ENCODE assay signal across 11 cellular contexts in the genomic region with DNA sequence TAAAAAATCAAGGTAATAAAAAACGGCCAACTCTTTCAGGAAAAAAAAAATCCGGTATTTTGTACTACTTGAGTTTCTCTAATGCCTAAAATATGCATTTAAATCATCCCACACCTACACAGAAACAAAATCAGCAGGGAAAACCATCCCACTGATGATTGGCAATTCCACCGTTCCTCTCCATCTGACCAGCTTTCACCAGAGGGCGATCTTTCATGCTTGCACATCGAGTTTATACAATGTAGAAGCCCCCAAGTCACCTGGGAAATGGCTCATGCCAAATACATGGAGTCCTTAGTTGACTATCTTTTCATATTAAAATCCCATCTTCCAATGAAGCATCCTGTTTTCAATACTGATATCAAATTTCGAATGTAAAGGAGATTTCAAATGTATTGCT.
DNase-seq lines count a peak whose midpoint lies in the region; ATAC-seq, FAIRE-seq and TF ChIP-seq lines count a peak whose summit lies in the region.
"Had no signal": no experiment of that assay in that cellular context is flagged by ENCODE, and none has a peak within 500 bp of the region (broad histone marks: within the 10 kb centered on the region; RNA-seq: fewer than 3 reads in every experiment).

No MANE protein-coding gene starts in this region.

- H3K27ac ChIP-seq in keratinocyte (ENCODE audit: control insufficient read depth, insufficient read depth, low read length), result no peak overlapping the region

- DNase-seq in COR-L47 (lab: John Stamatoyannopoulos, UW) (peak; percentile 4), H7 (peak; percentile 38), WTC11 (ENCODE audit: low spot score) (peak; percentile 10), keratinocyte (ENCODE audit: low read depth, low spot score) (no peak), NK-92 (lab: John Stamatoyannopoulos, UW; ENCODE audit: unreplicated experiment) (no peak), OCI-M2 (lab: John Stamatoyannopoulos, UW; ENCODE audit: unreplicated experiment) (no peak)
- DNase-seq: activated CD4-positive, alpha-beta T cell treated with anti-CD3 and anti-CD28 coated beads, Interleukin-2, amount 50 U/mL, for 48 hours; stimulated activated naive CD4-positive, alpha-beta T cell had no signal

- H3K27me3 ChIP-seq in H7 (ENCODE audit: control insufficient read depth, insufficient read depth, low read length) (no peaks in the 10 kb centered on the region), keratinocyte (ENCODE audit: control insufficient read depth, extremely low read depth, insufficient read depth, low read length) (no peaks in the 10 kb centered on the region)

- H3K4me2 ChIP-seq in keratinocyte (ENCODE audit: control insufficient read depth, extremely low read depth, insufficient read depth, low read depth, low read length), result no peak overlapping the region

- H3K36me3 Mint-ChIP-seq in WTC11, result no peaks in the 10 kb centered on the region
- H3K36me3 Mint-ChIP-seq in activated T-helper 17 cell treated with anti-CD3 and anti-CD28 coated beads, Interleukin-2, amount 50 U/mL, for 72 hours (ENCODE audit: low read depth), result no peaks in the 10 kb centered on the region
- H3K36me3 Mint-ChIP-seq: activated naive CD4-positive, alpha-beta T cell treated with anti-CD3 and anti-CD28 coated beads, Interleukin-2, amount 50 U/mL, for 24 hours had no signal

- peaks cover 9% of the 10 kb centered on the region for H3K4me1 Mint-ChIP-seq in WTC11
- no peaks in the 10 kb centered on the region for H3K4me1 Mint-ChIP-seq in activated T-helper 17 cell treated with anti-CD3 and anti-CD28 coated beads, Interleukin-2, amount 50 U/mL, for 72 hours
- H3K4me1 Mint-ChIP-seq: activated naive CD4-positive, alpha-beta T cell treated with anti-CD3 and anti-CD28 coated beads, Interleukin-2, amount 50 U/mL, for 24 hours had no signal

- no peaks in the 10 kb centered on the region for H3K27me3 Mint-ChIP-seq in WTC11 (ENCODE audit: low read depth)
- H3K27me3 Mint-ChIP-seq in activated T-helper 17 cell treated with anti-CD3 and anti-CD28 coated beads, Interleukin-2, amount 50 U/mL, for 72 hours, result no peaks in the 10 kb centered on the region
- H3K27me3 Mint-ChIP-seq: activated naive CD4-positive, alpha-beta T cell treated with anti-CD3 and anti-CD28 coated beads, Interleukin-2, amount 50 U/mL, for 24 hours had no signal

- H3K27ac Mint-ChIP-seq in WTC11, result no peak overlapping the region
- no peak overlapping the region for H3K27ac Mint-ChIP-seq in activated T-helper 17 cell treated with anti-CD3 and anti-CD28 coated beads, Interleukin-2, amount 50 U/mL, for 72 hours
- H3K27ac Mint-ChIP-seq: activated naive CD4-positive, alpha-beta T cell treated with anti-CD3 and anti-CD28 coated beads, Interleukin-2, amount 50 U/mL, for 24 hours had no signal

- no peaks in the 10 kb centered on the region for H3K79me2 ChIP-seq in keratinocyte (ENCODE audit: control insufficient read depth, insufficient read depth, low read length)

- TF ChIP-seq CTCF in WTC11 (IDR thresholded peaks at IDR 0.05) (no peak), keratinocyte (optimal IDR thresholded peaks at IDR 0.05 in 1 of 3, IDR thresholded peaks at IDR 0.05 in 1 of 3, conservative IDR thresholded peaks at IDR 0.05 in 1 of 3; ENCODE audit: extremely low read depth in 1 of 3, insufficient read depth in 2 of 3, low read length in 3 of 3) (peak; percentile 6 to 51 (median 9))

- no peaks in the 10 kb centered on the region for H3K4me1 ChIP-seq in keratinocyte (ENCODE audit: control insufficient read depth, extremely low read depth, insufficient read depth, low read length)

- H3K36me3 ChIP-seq in H7 (replicated peaks; ENCODE audit: control insufficient read depth, insufficient read depth, low read length) (no peaks in the 10 kb centered on the region), keratinocyte (ENCODE audit: control insufficient read depth in 2 of 2, extremely low read depth in 1 of 2, insufficient read depth in 2 of 2, low read length in 2 of 2) (no peaks in the 10 kb centered on the region)

- H3K9ac ChIP-seq in keratinocyte (ENCODE audit: control insufficient read depth, extremely low read depth, insufficient read depth, low read length), result no peak overlapping the region

- dilution Hi-C loops in keratinocyte (cut with MboI; ENCODE audit: extremely low pct_ligation_motif_present, low sequenced_read_pairs), result no loop called here

- H4K20me1 ChIP-seq in keratinocyte (ENCODE audit: control insufficient read depth, extremely low read depth, insufficient read depth, low read length), result no peaks in the 10 kb centered on the region

- H2AFZ ChIP-seq in keratinocyte (ENCODE audit: control insufficient read depth, low read length), result no peak overlapping the region

- H3K4me3 Mint-ChIP-seq in WTC11, result no peak overlapping the region
- H3K4me3 Mint-ChIP-seq in activated T-helper 17 cell treated with anti-CD3 and anti-CD28 coated beads, Interleukin-2, amount 50 U/mL, for 72 hours, result no peak overlapping the region
- H3K4me3 Mint-ChIP-seq: activated naive CD4-positive, alpha-beta T cell treated with anti-CD3 and anti-CD28 coated beads, Interleukin-2, amount 50 U/mL, for 24 hours had no signal

- H3K4me3 ChIP-seq in H7 (ENCODE audit: insufficient read depth, low read depth, low read length) (no peak overlapping the region), keratinocyte (ENCODE audit: control insufficient read depth in 2 of 3, extremely low read depth in 1 of 3, insufficient read depth in 2 of 3, low read depth in 1 of 3, low read length in 3 of 3) (no peak overlapping the region)

- no peaks in the 10 kb centered on the region for H3K9me1 ChIP-seq in keratinocyte (ENCODE audit: control insufficient read depth, extremely low read depth, insufficient read depth, low read length)

- no peaks in the 10 kb centered on the region for H3K9me3 Mint-ChIP-seq in WTC11
- H3K9me3 Mint-ChIP-seq in activated T-helper 17 cell treated with anti-CD3 and anti-CD28 coated beads, Interleukin-2, amount 50 U/mL, for 72 hours, result no peaks in the 10 kb centered on the region
- H3K9me3 Mint-ChIP-seq: activated naive CD4-positive, alpha-beta T cell treated with anti-CD3 and anti-CD28 coated beads, Interleukin-2, amount 50 U/mL, for 24 hours had no signal

- CTCF ChIA-PET in WTC11 (lab: Charles Lee), result interaction anchor here (1.0 kb wide), 1 partner anchor 8 kb away, joined by 3 read pairs; no protein-coding TSS in a partner anchor

- no peaks in the 10 kb centered on the region for H3K9me3 ChIP-seq in keratinocyte (ENCODE audit: control insufficient read depth, low read depth, low read length)

- POLR2A ChIA-PET in WTC11 (lab: Charles Lee), result no interaction called here

- FAIRE-seq in keratinocyte (lab: Jason Lieb, UNC), result no peak

- ATAC-seq in WTC11, result no peak
- no peak for ATAC-seq in activated T-helper 17 cell treated with anti-CD3 and anti-CD28 coated beads, Interleukin-2, amount 50 U/mL, for 72 hours (replicated peaks)
- no peak for ATAC-seq in GM18870 (IDR thresholded peaks at IDR 0.05; ENCODE audit: unreplicated experiment)

TF ChIP-seq in WTC11, 78 proteins besides CTCF, POLR2A, EP300 and RAD21:
- TF ChIP-seq, protein P1, sequence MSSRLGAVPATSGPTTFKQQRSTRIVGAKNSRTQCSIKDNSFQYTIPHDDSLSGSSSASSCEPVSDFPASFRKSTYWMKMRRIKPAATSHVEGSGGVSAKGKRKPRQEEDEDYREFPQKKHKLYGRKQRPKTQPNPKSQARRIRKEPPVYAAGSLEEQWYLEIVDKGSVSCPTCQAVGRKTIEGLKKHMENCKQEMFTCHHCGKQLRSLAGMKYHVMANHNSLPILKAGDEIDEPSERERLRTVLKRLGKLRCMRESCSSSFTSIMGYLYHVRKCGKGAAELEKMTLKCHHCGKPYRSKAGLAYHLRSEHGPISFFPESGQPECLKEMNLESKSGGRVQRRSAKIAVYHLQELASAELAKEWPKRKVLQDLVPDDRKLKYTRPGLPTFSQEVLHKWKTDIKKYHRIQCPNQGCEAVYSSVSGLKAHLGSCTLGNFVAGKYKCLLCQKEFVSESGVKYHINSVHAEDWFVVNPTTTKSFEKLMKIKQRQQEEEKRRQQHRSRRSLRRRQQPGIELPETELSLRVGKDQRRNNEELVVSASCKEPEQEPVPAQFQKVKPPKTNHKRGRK (CRISPR knock-in tag; IDR thresholded peaks at IDR 0.05; ENCODE audit: borderline replicate concordance), result no peak
- no peak for TF ChIP-seq ETV6 (CRISPR knock-in tag; IDR thresholded peaks at IDR 0.05)
- TF ChIP-seq ZBTB21 (CRISPR knock-in tag; IDR thresholded peaks at IDR 0.05; ENCODE audit: borderline replicate concordance), result no peak

Comparison
In these comparisons a context has a peak if more than half of its experiments do, and no peak if none do; other contexts are left out.
1. DNase-seq: peak in COR-L47 (single experiment), H7 (single experiment) and WTC11 (single experiment); none in keratinocyte (single experiment), NK-92 (single experiment) and OCI-M2 (single experiment).